ENCODE assay signal across 8 cellular contexts in genomic region chr19:19490247-19490968, GRCh38. TPM values are rescaled to one million over a fixed set of nuclear protein-coding genes. Genes with fewer than 3 reads are reported as not detected.
A peak's percentile ranks its signal among the peaks of the same experiment; 100 is the strongest.
DNase-seq lines count a peak whose midpoint lies in the region; ATAC-seq, FAIRE-seq and TF ChIP-seq lines count a peak whose summit lies in the region.

No MANE protein-coding gene starts in this region.

- TF ChIP-seq POLR2A in GM12892 (IDR thresholded peaks at IDR 0.05; ENCODE audit: low read depth, low read length): no peak

- peak; percentile 97 for FAIRE-seq in GM12892 (lab: Jason Lieb, UNC)

- ATAC-seq in left cardiac atrium: peak; percentile 53 to 54
- ATAC-seq in upper lobe of right lung: peak; percentile 74
- ATAC-seq in HG03378 (IDR thresholded peaks at IDR 0.05; ENCODE audit: unreplicated experiment): no peak

- H3K4me3 ChIP-seq in upper lobe of right lung: no peak overlapping the region

- no peaks in the 10 kb centered on the region for H3K27me3 ChIP-seq in upper lobe of right lung

- peaks cover 33% of the 10 kb centered on the region for H3K4me1 ChIP-seq in upper lobe of right lung

- peaks cover 35% of the 10 kb centered on the region for H3K36me3 ChIP-seq in upper lobe of right lung

- peak; percentile 83 for TF ChIP-seq CTCF in upper lobe of right lung (IDR thresholded peaks at IDR 0.05)

- DNase-seq in GM12892 (ENCODE audit: insufficient read length) (peak; percentile 78), NCI-H1436 (lab: John Stamatoyannopoulos, UW) (peak; percentile 50), T-helper 2 cell (peak; percentile 36 to 85 (median 69)), left cardiac atrium (peak; percentile 75), pulmonary artery endothelial cell (ENCODE audit: low read depth, low spot score) (peak; percentile 55), upper lobe of right lung (peak; percentile 74)

- intact Hi-C loops in left cardiac atrium (cut with DNase I) (loop anchor here (2.0 to 5.0 kb wide), 3 partner anchors 123 to 343 kb away; no protein-coding TSS in a partner anchor), upper lobe of right lung (cut with DNase I) (no loop called here)

- no peaks in the 10 kb centered on the region for H3K9me3 ChIP-seq in upper lobe of right lung

- peak overlapping the region; percentile 16 for H3K27ac ChIP-seq in angular gyrus (ENCODE audit: low read depth, low read length)
- peak overlapping the region; percentile 89 for H3K27ac ChIP-seq in upper lobe of right lung

RNA-seq across cellular contexts. Expression of gene TSSK6, which starts 24.9 kb away (rescaled TPM):
- polyA plus RNA-seq in GM12892 (2012; ENCODE audit: missing spikeins): 0.45 TPM
- total RNA-seq in left cardiac atrium: under 1 TPM; 0.50 to 0.88 TPM
- total RNA-seq in pulmonary artery endothelial cell: 0.79 and 1.3 TPM in 2 replicates
- 1.8 TPM for total RNA-seq in upper lobe of right lung

RNA-seq across cellular contexts. Expression of gene NDUFA13, which starts 25.6 kb away (rescaled TPM):
- polyA plus RNA-seq in GM12892 (2012; ENCODE audit: missing spikeins): 311 TPM
- total RNA-seq in left cardiac atrium (100 to 1,000 TPM; 850 to 852 TPM), pulmonary artery endothelial cell (152 and 173 TPM in 2 replicates), upper lobe of right lung (207 TPM)

RNA-seq across cellular contexts. Expression of gene YJEFN3, which starts 38.3 kb away (rescaled TPM):
- polyA plus RNA-seq in GM12892 (2012; ENCODE audit: missing spikeins): 5.1 TPM
- total RNA-seq in left cardiac atrium: 1 to 10 TPM; 2.7 to 2.9 TPM
- total RNA-seq in pulmonary artery endothelial cell: 0.13 and 0.28 TPM in 2 replicates
- total RNA-seq in upper lobe of right lung: 6.4 TPM

RNA-seq across cellular contexts. Expression of gene CILP2, which starts 47.7 kb away (rescaled TPM):
- 0.08 TPM for polyA plus RNA-seq in GM12892 (2012; ENCODE audit: missing spikeins)
- total RNA-seq in left cardiac atrium (under 1 TPM; 0.32 to 0.71 TPM), pulmonary artery endothelial cell (not detected in 2 replicates), upper lobe of right lung (0.41 TPM)
